Comparison of ENCODE assay signal across 22 cellular contexts in genomic region chr1:101409102-101409501, GRCh38.
DNase-seq lines count a peak whose midpoint lies in the region; ATAC-seq, FAIRE-seq and TF ChIP-seq lines count a peak whose summit lies in the region.
"Had no signal": no experiment of that assay in that cellular context is flagged by ENCODE, and none has a peak within 500 bp of the region (broad histone marks: within the 10 kb centered on the region; RNA-seq: fewer than 3 reads in every experiment).

No MANE protein-coding gene starts in this region.

- no peak for TF ChIP-seq RAD21 in HepG2 (CRISPR knock-in tag; IDR thresholded peaks at IDR 0.05)

- peak overlapping the region; percentile 93 for H3K4me2 ChIP-seq in BLaER1
- no peak overlapping the region for H3K4me2 ChIP-seq in HepG2 (ENCODE audit: low read depth, low read length)

- H3K27ac Mint-ChIP-seq in activated B cell treated with CpG ODN at 0.5 μM for 24 hours: peak overlapping the region; percentile 46
- H3K27ac Mint-ChIP-seq: T-helper 1 cell treated with Interleukin-12 subunit alpha and Interleukin-12 subunit beta and Interleukin-4 antibody, amounts not matched to agents 30 μg/mL and 1 μg/mL, for 36 hours had no signal

- H3K27ac ChIP-seq in BLaER1 (peak overlapping the region; percentile 92), right atrium auricular region (no peak overlapping the region), HepG2 (ENCODE audit: extremely low read length, insufficient read depth, low read length) (no peak overlapping the region)
- H3K27ac ChIP-seq: SJSA1 had no signal

- H3K4me1 ChIP-seq in BLaER1 (peaks cover 80% of the 10 kb centered on the region), right atrium auricular region (no peaks in the 10 kb centered on the region), HepG2 (ENCODE audit: insufficient read depth, low read length) (no peaks in the 10 kb centered on the region)
- H3K4me1 ChIP-seq: SJSA1 had no signal

- TF ChIP-seq EP300 in HepG2 (IDR thresholded peaks at IDR 0.05; ENCODE audit: low read depth in 2 of 2, low read length in 2 of 2) (no peak), HepG2 (CRISPR knock-in tag; IDR thresholded peaks at IDR 0.05; ENCODE audit: borderline replicate concordance) (no peak)

- no peaks in the 10 kb centered on the region for H3K9me3 Mint-ChIP-seq in activated B cell treated with CpG ODN at 0.5 μM for 24 hours
- H3K9me3 Mint-ChIP-seq: T-helper 1 cell treated with Interleukin-12 subunit alpha and Interleukin-12 subunit beta and Interleukin-4 antibody, amounts not matched to agents 30 μg/mL and 1 μg/mL, for 36 hours had no signal

- DNase-seq in GM12891 (ENCODE audit: insufficient read length, low spot score) (no peak), activated B cell treated with CpG ODN at 0.5 μM for 24 hours (no peak), right atrium auricular region (ENCODE audit: low spot score) (no peak), omental fat pad (ENCODE audit: low spot score) (no peak), HepG2 (ENCODE audit: low spot score) (no peak)
- DNase-seq: 8988T, AML-193, H7, KG1, NCI-H1105, NCI-H2081, NCI-H2171, NCI-H345, NCI-H524, NCI-H774, T1000 had no signal

- no peak overlapping the region for H2AFZ ChIP-seq in HepG2 (ENCODE audit: low read length)

- in situ Hi-C loops in HepG2 (cut with HindIII; ENCODE audit: extremely low pct_ligation_motif_present, low pct_unique_long_range_greater_than_20kb): no loop called here

- H3K79me2 ChIP-seq in HepG2 (ENCODE audit: insufficient read depth, low read length): no peaks in the 10 kb centered on the region

- intact Hi-C loops in activated B cell treated with CpG ODN at 0.5 μM for 24 hours (cut with micrococcal nuclease) (loop anchor here (5.0 kb wide), 3 partner anchors 162 to 1057 kb away; partner anchors contain the start of gene CDC14A), HepG2 (cut with micrococcal nuclease; ENCODE audit: unreplicated experiment) (no loop called here)

- peak overlapping the region; percentile 86 for H3K9ac ChIP-seq in BLaER1
- no peak overlapping the region for H3K9ac ChIP-seq in HepG2 (ENCODE audit: insufficient read depth, low read depth, low read length)

- peak; percentile 65 for TF ChIP-seq POLR2A in GM12891 (IDR thresholded peaks at IDR 0.05; ENCODE audit: low read depth, low read length)
- TF ChIP-seq POLR2A in GM19193 (IDR thresholded peaks at IDR 0.05; ENCODE audit: extremely low read depth, insufficient read depth, insufficient read length): peak; percentile 18
- TF ChIP-seq POLR2A in HepG2 (IDR thresholded peaks at IDR 0.05; ENCODE audit: insufficient read depth in 1 of 2, low read depth in 2 of 2, low read length in 2 of 2): no peak

- ATAC-seq in activated B cell treated with CpG ODN at 0.5 μM for 24 hours (ENCODE audit: low read depth) (no peak), omental fat pad (ENCODE audit: low FRiP score) (no peak), HG03159 (IDR thresholded peaks at IDR 0.05; ENCODE audit: unreplicated experiment) (no peak), HepG2 (no peak)
- ATAC-seq: Right ventricle myocardium inferior had no signal

- H4K20me1 ChIP-seq in BLaER1 (no peaks in the 10 kb centered on the region), HepG2 (ENCODE audit: insufficient read depth, low read length) (no peaks in the 10 kb centered on the region)

- H3K36me3 ChIP-seq in BLaER1 (peaks cover 33% of the 10 kb centered on the region), right atrium auricular region (no peaks in the 10 kb centered on the region), HepG2 (replicated peaks in 1 of 2; ENCODE audit: control insufficient read depth in 1 of 2, insufficient read depth in 2 of 2, low read length in 2 of 2) (no peaks in the 10 kb centered on the region)
- H3K36me3 ChIP-seq: SJSA1 had no signal

- H3K36me3 Mint-ChIP-seq in activated B cell treated with CpG ODN at 0.5 μM for 24 hours (ENCODE audit: low read depth): no peaks in the 10 kb centered on the region

- no peaks in the 10 kb centered on the region for H3K27me3 ChIP-seq in BLaER1
- no peaks in the 10 kb centered on the region for H3K27me3 ChIP-seq in right atrium auricular region
- H3K27me3 ChIP-seq in HepG2 (ENCODE audit: control insufficient read depth in 1 of 2, insufficient read depth in 2 of 2, low read length in 2 of 2): no peaks in the 10 kb centered on the region

- no TSS peak for BruUV-seq in HepG2 (replicated peaks; lab: Mats Ljungman, UMichigan)

- CTCF ChIA-PET in activated B cell treated with CpG ODN at 0.5 μM for 24 hours (lab: Charles Lee) (interaction anchor here (1.5 to 3.3 kb wide), 3 partner anchors 27 to 305 kb away, joined by 3 to 17 read pairs (median 15); no protein-coding TSS in a partner anchor), HepG2 (lab: Yijun Ruan, JAX; ENCODE audit: low intra/inter-chr PET ratio, low total read pairs) (no interaction called here)

- H3K27me3 Mint-ChIP-seq in activated B cell treated with CpG ODN at 0.5 μM for 24 hours: no peaks in the 10 kb centered on the region

- FAIRE-seq in GM12891 (lab: Jason Lieb, UNC) (peak; percentile 70), HepG2 (lab: Jason Lieb, UNC) (no peak)

- H3K4me3 ChIP-seq in BLaER1: peak overlapping the region; percentile 68
- no peak overlapping the region for H3K4me3 ChIP-seq in right atrium auricular region
- H3K4me3 ChIP-seq in HepG2 (replicated peaks in 1 of 3; ENCODE audit: insufficient read depth in 1 of 3, low read depth in 2 of 3, low read length in 3 of 3): no peak overlapping the region
- H3K4me3 ChIP-seq: SJSA1 had no signal

- H3K4me3 Mint-ChIP-seq in activated B cell treated with CpG ODN at 0.5 μM for 24 hours: no peak overlapping the region
- H3K4me3 Mint-ChIP-seq: T-helper 1 cell treated with Interleukin-12 subunit alpha and Interleukin-12 subunit beta and Interleukin-4 antibody, amounts not matched to agents 30 μg/mL and 1 μg/mL, for 36 hours had no signal

- POLR2A ChIA-PET in activated B cell treated with CpG ODN at 0.5 μM for 24 hours (lab: Charles Lee): interaction anchor here (0.6 to 2.2 kb wide), 2 partner anchors 100 to 294 kb away, joined by 3 to 16 read pairs; no protein-coding TSS in a partner anchor
- POLR2A ChIA-PET in HepG2 (lab: Yijun Ruan, JAX): no interaction called here

- TF ChIP-seq CTCF in activated B cell treated with CpG ODN at 0.5 μM for 24 hours (IDR thresholded peaks at IDR 0.05): no peak
- no peak for TF ChIP-seq CTCF in right atrium auricular region (IDR thresholded peaks at IDR 0.05)
- TF ChIP-seq CTCF in omental fat pad (IDR thresholded peaks at IDR 0.05): no peak
- no peak for TF ChIP-seq CTCF in HepG2 (CRISPR knock-in tag; IDR thresholded peaks at IDR 0.05)

- H3K4me1 Mint-ChIP-seq in activated B cell treated with CpG ODN at 0.5 μM for 24 hours: peaks cover 71% of the 10 kb centered on the region

- peaks cover 42% of the 10 kb centered on the region for H3K9me3 ChIP-seq in BLaER1
- H3K9me3 ChIP-seq in right atrium auricular region: no peaks in the 10 kb centered on the region
- no peaks in the 10 kb centered on the region for H3K9me3 ChIP-seq in HepG2 (ENCODE audit: low read length)
- H3K9me3 ChIP-seq: SJSA1 had no signal

TF ChIP-seq in GM12891, 5 proteins besides CTCF, POLR2A, EP300 and RAD21:
- TF ChIP-seq POLR2AphosphoS5 (IDR thresholded peaks at IDR 0.05; ENCODE audit: low read depth, low read length) (peak; percentile 74), PAX5 (IDR thresholded peaks at IDR 0.05; ENCODE audit: insufficient read depth, low read length, severe bottlenecking) (no peak), SPI1 (IDR thresholded peaks at IDR 0.05; ENCODE audit: low read depth, low read length) (no peak), TAF1 (IDR thresholded peaks at IDR 0.05; ENCODE audit: low read depth, low read length) (no peak), POU2F2 (IDR thresholded peaks at IDR 0.05; ENCODE audit: low read depth, low read length) (no peak)
TF ChIP-seq in GM12891: peak in this region for 1.

TF ChIP-seq in HepG2, 621 proteins besides CTCF, POLR2A, EP300 and RAD21 (continues in another document):
- TF ChIP-seq PAXIP1 (CRISPR knock-in tag; conservative IDR thresholded peaks at IDR 0.05) (no peak), ZNF747 (CRISPR knock-in tag; IDR thresholded peaks at IDR 0.05; ENCODE audit: borderline replicate concordance) (no peak), ZNF878 (CRISPR knock-in tag; IDR thresholded peaks at IDR 0.05) (no peak), SALL2 (CRISPR knock-in tag; IDR thresholded peaks at IDR 0.05) (no peak), SUZ12 (IDR thresholded peaks at IDR 0.05; ENCODE audit: low read depth, low read length) (no peak)

Comparison
In these comparisons a context has a peak if more than half of its experiments do, and no peak if none do; other contexts are left out.
1. POLR2A ChIP-seq: peak in GM12891 (single experiment) and GM19193 (single experiment); none in HepG2 (0 of 2).